In the genomic region with DNA sequence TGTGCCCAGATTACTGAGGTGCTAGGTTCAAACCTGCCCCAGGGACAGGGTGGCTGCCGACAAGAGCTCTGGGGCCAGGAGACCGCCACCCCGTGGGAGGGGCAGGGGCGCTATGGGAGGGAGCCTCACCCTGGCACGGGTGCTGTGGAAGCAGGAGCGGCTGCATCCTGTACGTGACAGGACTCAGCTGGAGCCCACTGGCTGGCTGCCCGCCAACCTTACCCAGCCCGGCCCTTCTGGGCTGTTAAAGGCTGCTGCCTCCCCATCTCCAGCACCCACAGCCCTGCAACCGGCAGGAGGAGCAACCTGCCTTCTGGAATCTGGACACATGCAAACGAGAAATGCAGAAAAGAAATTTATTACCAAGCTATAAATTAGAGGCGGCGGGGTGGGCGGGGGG, we compare ENCODE assay signal across 15 cellular contexts. TPM values are rescaled to one million over a fixed set of nuclear protein-coding genes. Genes with fewer than 3 reads are reported as not detected.
DNase-seq lines count a peak whose midpoint lies in the region; ATAC-seq, FAIRE-seq and TF ChIP-seq lines count a peak whose summit lies in the region.
"Had no signal": no experiment of that assay in that cellular context is flagged by ENCODE, and none has a peak within 500 bp of the region (broad histone marks: within the 10 kb centered on the region; RNA-seq: fewer than 3 reads in every experiment).

No MANE protein-coding gene starts in this region.

- H3K79me2 ChIP-seq in endothelial cell of umbilical vein (ENCODE audit: control insufficient read depth, insufficient read depth, low read length) = peaks cover 16% of the 10 kb centered on the region

- no peak overlapping the region for H2AFZ ChIP-seq in endothelial cell of umbilical vein (ENCODE audit: low read depth, low read length)
- H2AFZ ChIP-seq in mesenchymal stem cell (ENCODE audit: low read depth, low read length) = no peak overlapping the region

- no peaks in the 10 kb centered on the region for H3K9me1 ChIP-seq in endothelial cell of umbilical vein (replicated peaks; ENCODE audit: control insufficient read depth, extremely low read depth, insufficient read depth, low read length)

- no peak overlapping the region for H3K18ac ChIP-seq in mesenchymal stem cell (ENCODE audit: low read depth in 1 of 2, low read length in 2 of 2)

- no peaks in the 10 kb centered on the region for H3K9me3 ChIP-seq in BLaER1 treated with 17β-estradiol and CSF1 and Interleukin-3, amounts not matched to agents 10 nM and 100 nM (replicated peaks in 1 of 11)
- H3K9me3 ChIP-seq in endothelial cell of umbilical vein (replicated peaks; ENCODE audit: control insufficient read depth, insufficient read depth, low read length) (no peaks in the 10 kb centered on the region), mesenchymal stem cell (ENCODE audit: control insufficient read depth, low read length) (no peaks in the 10 kb centered on the region)

- H3K27me3 ChIP-seq in BLaER1 treated with 17β-estradiol and CSF1 and Interleukin-3, amounts not matched to agents 10 nM and 100 nM = no peaks in the 10 kb centered on the region
- no peaks in the 10 kb centered on the region for H3K27me3 ChIP-seq in endothelial cell of umbilical vein (ENCODE audit: control insufficient read depth in 2 of 2, insufficient read depth in 2 of 2, low read length in 2 of 2)
- H3K27me3 ChIP-seq in mesenchymal stem cell (ENCODE audit: control insufficient read depth in 1 of 2, insufficient read depth in 1 of 2, low read length in 2 of 2) = no peaks in the 10 kb centered on the region

- H2BK5ac ChIP-seq in mesenchymal stem cell (ENCODE audit: low read depth, low read length, poor library complexity, severe bottlenecking) = no peak overlapping the region

- no peak overlapping the region for H4K91ac ChIP-seq in mesenchymal stem cell (ENCODE audit: low read length)

- peak overlapping the region in 5 of 11 experiments; percentile 28 to 53 (median 42); a peak in 6 of 22 replicates for H3K4me2 ChIP-seq in BLaER1 treated with 17β-estradiol and CSF1 and Interleukin-3, amounts not matched to agents 10 nM and 100 nM
- no peak overlapping the region for H3K4me2 ChIP-seq in endothelial cell of umbilical vein (ENCODE audit: insufficient read depth, low read length)
- H3K4me2 ChIP-seq in mesenchymal stem cell (ENCODE audit: low read length, poor library complexity, severe bottlenecking) = no peak overlapping the region

- peaks cover 62% of the 10 kb centered on the region for H3K79me1 ChIP-seq in mesenchymal stem cell (replicated peaks; ENCODE audit: low read length, poor library complexity, severe bottlenecking)

- H4K20me1 ChIP-seq in BLaER1 treated with 17β-estradiol and CSF1 and Interleukin-3, amounts not matched to agents 10 nM and 100 nM = peaks cover 0 to 93% (median 88%) of the 10 kb centered on the region in 11 experiments; a peak in 21 of 22 replicates
- H4K20me1 ChIP-seq in endothelial cell of umbilical vein (replicated peaks; ENCODE audit: control insufficient read depth, extremely low read depth, insufficient read depth, low read length) = no peaks in the 10 kb centered on the region

- no peak overlapping the region for H3K4me3 ChIP-seq in BLaER1 treated with 17β-estradiol and CSF1 and Interleukin-3, amounts not matched to agents 10 nM and 100 nM
- H3K4me3 ChIP-seq in endothelial cell of umbilical vein (replicated peaks in 1 of 3; ENCODE audit: insufficient read depth in 1 of 3, low read depth in 1 of 3, low read length in 3 of 3) (no peak overlapping the region), mesenchymal stem cell (ENCODE audit: insufficient read depth in 1 of 2, low read depth in 1 of 2, low read length in 2 of 2) (no peak overlapping the region)

- H3K4ac ChIP-seq in mesenchymal stem cell (ENCODE audit: low read depth in 1 of 2, low read length in 2 of 2) = no peak overlapping the region

- TF ChIP-seq POLR2A in endothelial cell of umbilical vein (IDR thresholded peaks at IDR 0.05; ENCODE audit: low read depth, low read length) = no peak

- WGBS in mesenchymal stem cell = 84% methylated on average over 14 of the region's 14 CpGs

- peaks cover 0 to 36% (median 17%) of the 10 kb centered on the region in 10 experiments; a peak in 13 of 20 replicates for H3K4me1 ChIP-seq in BLaER1 treated with 17β-estradiol and CSF1 and Interleukin-3, amounts not matched to agents 10 nM and 100 nM
- H3K4me1 ChIP-seq in endothelial cell of umbilical vein (ENCODE audit: control insufficient read depth, extremely low read depth, insufficient read depth, low read length) (no peaks in the 10 kb centered on the region), mesenchymal stem cell (ENCODE audit: control insufficient read depth, insufficient read depth, low read depth, low read length) (peaks cover 25% of the 10 kb centered on the region)

- no peak overlapping the region for H2AK5ac ChIP-seq in mesenchymal stem cell (ENCODE audit: low read length, severe bottlenecking)

- peak overlapping the region in 3 of 11 experiments; percentile 13 to 31 (median 30); a peak in 3 of 22 replicates for H3K27ac ChIP-seq in BLaER1 treated with 17β-estradiol and CSF1 and Interleukin-3, amounts not matched to agents 10 nM and 100 nM
- H3K27ac ChIP-seq in endothelial cell of umbilical vein (ENCODE audit: insufficient read depth, low read depth, low read length) (no peak overlapping the region), mesenchymal stem cell (ENCODE audit: low read length, poor library complexity, severe bottlenecking) (no peak overlapping the region)

- FAIRE-seq in endothelial cell of umbilical vein (lab: Jason Lieb, UNC) = no peak
- FAIRE-seq: bronchial epithelial cell had no signal

- no peak overlapping the region for H3K23ac ChIP-seq in mesenchymal stem cell (ENCODE audit: low read length in 2 of 2)

- dilution Hi-C loops in endothelial cell of umbilical vein (cut with MboI; ENCODE audit: extremely low pct_ligation_motif_present, low sequenced_read_pairs) = no loop called here

- intact Hi-C loops in endothelial cell of umbilical vein (cut with micrococcal nuclease) = no loop called here

- no peak overlapping the region for H2BK120ac ChIP-seq in mesenchymal stem cell (ENCODE audit: low read depth, low read length)

- CTCF ChIA-PET in endothelial cell of umbilical vein (lab: Charles Lee) = interaction anchor here (0.6 to 4.2 kb wide), 7 partner anchors 12 to 86 kb away, joined by 3 to 29 read pairs (median 4); no protein-coding TSS in a partner anchor

- H2BK15ac ChIP-seq in mesenchymal stem cell (ENCODE audit: low read depth, poor library complexity, severe bottlenecking) = no peak overlapping the region

- POLR2A ChIA-PET in endothelial cell of umbilical vein (lab: Charles Lee) = interaction anchor here (1.5 kb wide), 1 partner anchor 66 kb away, joined by 3 read pairs; the partner anchor contains the start of gene TFAP4

- no peak for ATAC-seq in GM18858 (IDR thresholded peaks at IDR 0.05; ENCODE audit: unreplicated experiment)
- ATAC-seq in HG03175 (IDR thresholded peaks at IDR 0.05; ENCODE audit: unreplicated experiment) = no peak
- ATAC-seq: left lobe of liver; stimulated activated memory B cell treated with anti-CD40 and anti-IgM and Interleukin-4, amounts not matched to agents 10 μg/mL and 1 μg/mL and 100 μg/mL, for 72 hours had no signal

- peak overlapping the region in 9 of 11 experiments; percentile 30 to 56 (median 39); a peak in 13 of 22 replicates for H3K9ac ChIP-seq in BLaER1 treated with 17β-estradiol and CSF1 and Interleukin-3, amounts not matched to agents 10 nM and 100 nM
- H3K9ac ChIP-seq in endothelial cell of umbilical vein (replicated peaks; ENCODE audit: extremely low read depth, insufficient read depth, low read length) = no peak overlapping the region
- no peak overlapping the region for H3K9ac ChIP-seq in mesenchymal stem cell (ENCODE audit: low read length)

- peak overlapping the region in 1 of 2 experiments; percentile 50 for H3K14ac ChIP-seq in mesenchymal stem cell (ENCODE audit: low read length in 2 of 2)

- H4K8ac ChIP-seq in mesenchymal stem cell (ENCODE audit: low read length) = peak overlapping the region; percentile 28

- no peak overlapping the region for H2BK12ac ChIP-seq in mesenchymal stem cell (ENCODE audit: low read length in 2 of 2)

- no TSS peak for BruUV-seq in endothelial cell of umbilical vein (replicated peaks; lab: Mats Ljungman, UMichigan)

- peak; percentile 57 to 64 for DNase-seq in NCI-H2081 (lab: John Stamatoyannopoulos, UW)
- peak; percentile 64 for DNase-seq in endothelial cell of umbilical vein (ENCODE audit: low read depth, low spot score)
- DNase-seq in mesenchymal stem cell = no peak
- DNase-seq in epidermal melanocyte (ENCODE audit: insufficient read length, low spot score) = no peak
- no peak for DNase-seq in SIG-M5 treated with dmso at 0.1 percent for 504 hours (lab: John Stamatoyannopoulos, UW; ENCODE audit: unreplicated experiment)
- DNase-seq: activated CD4-positive, alpha-beta T cell treated with anti-CD3 and anti-CD28 coated beads for 4 hours; Calu3; KG1; NCI-H524 treated with DMSO at 0.1 percent for 48 hours had no signal

- peaks cover 69 to 86% (median 78%) of the 10 kb centered on the region in 11 experiments for H3K36me3 ChIP-seq in BLaER1 treated with 17β-estradiol and CSF1 and Interleukin-3, amounts not matched to agents 10 nM and 100 nM
- peaks cover 3 to 17% of the 10 kb centered on the region in 2 experiments for H3K36me3 ChIP-seq in endothelial cell of umbilical vein (ENCODE audit: control insufficient read depth in 2 of 2, extremely low read depth in 1 of 2, insufficient read depth in 2 of 2, low read length in 2 of 2)
- peaks cover 53 to 73% of the 10 kb centered on the region in 2 experiments for H3K36me3 ChIP-seq in mesenchymal stem cell (ENCODE audit: control insufficient read depth in 1 of 2, insufficient read depth in 2 of 2, low read depth in 1 of 2, low read length in 2 of 2)

- TF ChIP-seq CTCF in endothelial cell of umbilical vein (IDR thresholded peaks at IDR 0.05; ENCODE audit: extremely low read depth in 1 of 2, insufficient read depth in 1 of 2, low read depth in 1 of 2, low read length in 2 of 2) = no peak

RNA-seq across cellular contexts. Expression of gene PAM16, which starts 11.2 kb away (rescaled TPM):
- 35.8 and 40.0 TPM in 2 replicates for total RNA-seq in endothelial cell of umbilical vein
- 67.2 and 76.2 TPM in 2 replicates for polyA plus RNA-seq in endothelial cell of umbilical vein
- 44.4 and 44.5 TPM in 2 replicates for polyA plus RNA-seq in endothelial cell of umbilical vein (2011; cell fraction: cytosol; rRNA removed)
- 29.7 and 31.7 TPM in 2 replicates for polyA plus RNA-seq in endothelial cell of umbilical vein (2011; cell fraction: nucleus; rRNA removed)
- 30.5 and 35.6 TPM in 2 replicates for polyA plus RNA-seq in endothelial cell of umbilical vein (2012)
- 13.0 and 13.5 TPM in 2 replicates for polyA minus RNA-seq in endothelial cell of umbilical vein
- polyA minus RNA-seq in endothelial cell of umbilical vein (2011; cell fraction: cytosol; rRNA and poly(A)+ RNA removed) = 10.9 TPM
- polyA minus RNA-seq in endothelial cell of umbilical vein (2011; cell fraction: nucleus; rRNA and poly(A)+ RNA removed) = 10.6 and 12.3 TPM in 2 replicates
- polyA plus RNA-seq in mesenchymal stem cell (2013, experiment 1 of 2) = 39.3 TPM
- 43.3 TPM for polyA plus RNA-seq in mesenchymal stem cell (2013, experiment 2 of 2)

RNA-seq across cellular contexts. Expression of gene GLIS2, which starts 24.0 kb away (rescaled TPM):
- 10.1 and 11.3 TPM in 2 replicates for total RNA-seq in endothelial cell of umbilical vein
- 4.6 and 5.1 TPM in 2 replicates for polyA plus RNA-seq in endothelial cell of umbilical vein
- 5.2 and 7.1 TPM in 2 replicates for polyA plus RNA-seq in endothelial cell of umbilical vein (2011; cell fraction: cytosol; rRNA removed)
- 4.7 and 5.8 TPM in 2 replicates for polyA plus RNA-seq in endothelial cell of umbilical vein (2011; cell fraction: nucleus; rRNA removed)
- 7.3 and 11.8 TPM in 2 replicates for polyA plus RNA-seq in endothelial cell of umbilical vein (2012)
- polyA minus RNA-seq in endothelial cell of umbilical vein = 2.0 and 3.2 TPM in 2 replicates
- 7.5 TPM for polyA minus RNA-seq in endothelial cell of umbilical vein (2011; cell fraction: cytosol; rRNA and poly(A)+ RNA removed)
- 1.0 and 2.9 TPM in 2 replicates for polyA minus RNA-seq in endothelial cell of umbilical vein (2011; cell fraction: nucleus; rRNA and poly(A)+ RNA removed)
- 20.9 TPM for polyA plus RNA-seq in mesenchymal stem cell (2013, experiment 1 of 2)
- 19.9 TPM for polyA plus RNA-seq in mesenchymal stem cell (2013, experiment 2 of 2)

RNA-seq across cellular contexts. Expression of gene VASN, which starts 31.7 kb away (rescaled TPM):
- total RNA-seq in endothelial cell of umbilical vein = 0.14 and 0.42 TPM in 2 replicates
- 0.41 and 0.57 TPM in 2 replicates for polyA plus RNA-seq in endothelial cell of umbilical vein
- 0.09 and 0.13 TPM in 2 replicates for polyA plus RNA-seq in endothelial cell of umbilical vein (2011; cell fraction: cytosol; rRNA removed)
- polyA plus RNA-seq in endothelial cell of umbilical vein (2011; cell fraction: nucleus; rRNA removed) = 0.11 and 0.18 TPM in 2 replicates
- polyA plus RNA-seq in endothelial cell of umbilical vein (2012) = 0.11 and 0.20 TPM in 2 replicates
- polyA minus RNA-seq in endothelial cell of umbilical vein = 0.08 and 0.32 TPM in 2 replicates
- 1.3 TPM for polyA minus RNA-seq in endothelial cell of umbilical vein (2011; cell fraction: cytosol; rRNA and poly(A)+ RNA removed)
- 0.29 and 0.43 TPM in 2 replicates for polyA minus RNA-seq in endothelial cell of umbilical vein (2011; cell fraction: nucleus; rRNA and poly(A)+ RNA removed)
- polyA plus RNA-seq in mesenchymal stem cell (2013, experiment 1 of 2) = 127 TPM
- polyA plus RNA-seq in mesenchymal stem cell (2013, experiment 2 of 2) = 127 TPM

Comparison
In these comparisons a context has a peak if more than half of its experiments do, and no peak if none do; other contexts are left out.
1. H3K9ac ChIP-seq: peak in BLaER1 treated with 17β-estradiol and CSF1 and Interleukin-3, amounts not matched to agents 10 nM and 100 nM (9 of 11); none in endothelial cell of umbilical vein (single experiment) and mesenchymal stem cell (single experiment).
2. DNase-seq: peak in NCI-H2081 (2 of 2) and endothelial cell of umbilical vein (single experiment); none in mesenchymal stem cell (single experiment), epidermal melanocyte (single experiment) and SIG-M5 treated with dmso at 0.1 percent for 504 hours (single experiment).